1 cellular context compared by ENCODE assay signal in genomic region chr1:32893198-32894018, GRCh38.
TF ChIP-seq lines count a peak whose summit lies in the region.

No MANE protein-coding gene starts in this region.

TF ChIP-seq in SK-N-SH, 30 proteins besides CTCF, POLR2A, EP300 and RAD21 (continued from another document):
- TF ChIP-seq REST (IDR thresholded peaks at IDR 0.05; ENCODE audit: low read depth, low read length), result no peak
- TF ChIP-seq POLR2AphosphoS5 (IDR thresholded peaks at IDR 0.05; ENCODE audit: low read depth, low read length), result no peak
- TF ChIP-seq IRF3 (IDR thresholded peaks at IDR 0.05; ENCODE audit: low read depth, low read length), result no peak
- TF ChIP-seq GABPA (IDR thresholded peaks at IDR 0.05; ENCODE audit: low read depth), result no peak
- no peak for TF ChIP-seq RFX5 (IDR thresholded peaks at IDR 0.05; ENCODE audit: low read length)
- no peak for TF ChIP-seq GATA2 (CRISPR knock-in tag; IDR thresholded peaks at IDR 0.05)
- TF ChIP-seq NFIC (IDR thresholded peaks at IDR 0.05; ENCODE audit: borderline replicate concordance), result no peak
- no peak for TF ChIP-seq SMC3 (IDR thresholded peaks at IDR 0.05; ENCODE audit: low read depth, low read length)
- no peak for TF ChIP-seq USF1 (IDR thresholded peaks at IDR 0.05; ENCODE audit: borderline replicate concordance, low read depth)
- TF ChIP-seq FOXM1 (IDR thresholded peaks at IDR 0.05; ENCODE audit: low read depth), result no peak
- TF ChIP-seq ZBTB33 (IDR thresholded peaks at IDR 0.05; ENCODE audit: borderline replicate concordance, low read depth), result no peak
- TF ChIP-seq MXI1 (IDR thresholded peaks at IDR 0.05; ENCODE audit: low read depth, low read length), result no peak
- TF ChIP-seq CHD2 (IDR thresholded peaks at IDR 0.05; ENCODE audit: low read length, partially characterized antibody), result no peak
TF ChIP-seq in SK-N-SH: peak in this region for 0.
